Comparison of ENCODE assay signal across 1 cellular context in genomic region chr13:41085961-41086360, GRCh38.
TF ChIP-seq lines count a peak whose summit lies in the region.

No MANE protein-coding gene starts in this region.

TF ChIP-seq in GM23338, 12 proteins besides CTCF, POLR2A, EP300 and RAD21:
- TF ChIP-seq ZNF462 (CRISPR knock-in tag; IDR thresholded peaks at IDR 0.05) = peak; percentile 82; the same call in 1 of the 2 replicates
- no peak for TF ChIP-seq EZH2 (IDR thresholded peaks at IDR 0.05; ENCODE audit: low read depth, unreplicated experiment)
